In the genomic region with DNA sequence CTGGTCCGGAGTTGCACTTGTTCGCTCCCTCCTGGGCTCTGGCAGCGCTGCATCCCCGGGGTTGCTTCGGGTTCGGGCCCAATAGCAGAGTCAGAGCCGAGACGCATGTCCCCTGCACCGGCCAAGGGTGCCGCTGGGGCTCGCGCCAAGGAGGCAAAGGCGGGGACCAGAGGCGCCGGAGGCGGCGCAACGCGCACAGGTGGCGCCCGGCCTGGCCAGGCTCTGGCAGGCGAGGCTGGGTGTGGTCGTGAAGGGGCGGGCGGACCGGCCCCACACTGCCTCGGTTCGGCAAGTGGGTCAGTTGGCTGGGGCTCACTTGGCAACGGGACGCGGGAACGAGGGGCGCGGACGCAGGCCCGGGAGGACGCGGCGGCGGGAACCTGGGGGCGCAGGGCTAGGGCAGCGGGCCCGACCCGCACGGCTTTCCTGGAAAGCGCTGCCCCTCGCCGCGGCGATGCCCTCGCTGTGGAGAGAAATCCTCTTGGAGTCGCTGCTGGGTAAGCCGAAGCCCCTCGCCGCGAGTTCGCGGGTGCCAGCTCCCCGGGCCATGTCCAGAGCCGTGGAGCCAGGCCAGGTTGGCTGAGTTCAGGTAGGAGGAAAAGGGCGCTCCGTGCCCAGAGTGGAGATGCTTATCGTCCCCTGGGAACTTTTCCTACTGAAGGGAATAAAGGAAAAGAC, we compare ENCODE assay signal across 1 cellular context.
TF ChIP-seq lines count a peak whose summit lies in the region.

CWH43 (plus strand) TSS at position 300 of the 678 bp plus-strand sequence; CDS start at position 455, 155 bp downstream.

TF ChIP-seq in GM23338, 12 proteins besides CTCF, POLR2A, EP300 and RAD21 (continued from another document):
- TF ChIP-seq CREB1 (CRISPR knock-in tag; IDR thresholded peaks at IDR 0.05; ENCODE audit: low read depth) (no peak), REST (IDR thresholded peaks at IDR 0.05; ENCODE audit: unreplicated experiment) (no peak), ZNF114 (CRISPR knock-in tag; IDR thresholded peaks at IDR 0.05) (no peak), ETS1 (IDR thresholded peaks at IDR 0.05) (no peak)
